ENCODE assay signal across 20 cellular contexts in genomic region chr5:128121679-128122078, GRCh38. TPM values are rescaled to one million over a fixed set of nuclear protein-coding genes. Genes with fewer than 3 reads are reported as not detected.
A peak's percentile ranks its signal among the peaks of the same experiment; 100 is the strongest.
DNase-seq lines count a peak whose midpoint lies in the region; ATAC-seq and TF ChIP-seq lines count a peak whose summit lies in the region.
"Had no signal": no experiment of that assay in that cellular context is flagged by ENCODE, and none has a peak within 500 bp of the region (broad histone marks: within the 10 kb centered on the region; RNA-seq: fewer than 3 reads in every experiment).

No MANE protein-coding gene starts in this region.

- no peak overlapping the region for H3K4me3 Mint-ChIP-seq in T-helper 2 cell treated with Interferon-gamma antibody and Interleukin-4, amounts not matched to agents 5 μg/mL and 100 μg/mL, for 36 hours
- H3K4me3 Mint-ChIP-seq: activated CD4-positive, alpha-beta memory T cell treated with anti-CD3 and anti-CD28 coated beads, Interleukin-2, amount 10 ng/mL, durations not matched to agents 7 days and 5 days; activated naive CD4-positive, alpha-beta T cell treated with anti-CD3 and anti-CD28 coated beads, Interleukin-2, amount 10 ng/mL, durations not matched to agents 7 days and 5 days; activated T-cell treated with anti-CD3 and anti-CD28 coated beads, Interleukin-2, amount 50 U/mL, for 24 hours; stimulated activated naive CD8-positive, alpha-beta T cell treated with anti-CD3 and anti-CD28 coated beads, Interleukin-15, Interleukin-2, amounts not matched to agents 100 ng/mL and 50 ng/mL, for 24 hours; T-helper 1 cell treated with Interleukin-12 subunit alpha and Interleukin-12 subunit beta and Interleukin-4 antibody, amounts not matched to agents 30 μg/mL and 1 μg/mL, for 36 hours had no signal

- no peak overlapping the region for H2AFZ ChIP-seq in PC-3 (ENCODE audit: low read length)

- CTCF ChIA-PET in PC-3 (lab: Charles Lee) = no interaction called here

- H3K4me1 ChIP-seq in PC-3 (ENCODE audit: insufficient read depth, low read length) = peaks cover 16% of the 10 kb centered on the region
- H3K4me1 ChIP-seq: right lobe of liver, upper lobe of left lung had no signal

- peaks cover 14% of the 10 kb centered on the region for H3K36me3 ChIP-seq in PC-3 (ENCODE audit: low read depth, low read length)
- H3K36me3 ChIP-seq: right lobe of liver had no signal

- H3K79me2 ChIP-seq in PC-3 (ENCODE audit: low read length) = no peaks in the 10 kb centered on the region

- no peaks in the 10 kb centered on the region for H3K4me1 Mint-ChIP-seq in T-helper 2 cell treated with Interferon-gamma antibody and Interleukin-4, amounts not matched to agents 5 μg/mL and 100 μg/mL, for 36 hours (ENCODE audit: low read depth)
- H3K4me1 Mint-ChIP-seq: activated CD4-positive, alpha-beta memory T cell treated with anti-CD3 and anti-CD28 coated beads, Interleukin-2, amount 10 ng/mL, durations not matched to agents 7 days and 5 days; activated naive CD4-positive, alpha-beta T cell treated with anti-CD3 and anti-CD28 coated beads, Interleukin-2, amount 10 ng/mL, durations not matched to agents 7 days and 5 days had no signal

- H3K9me3 ChIP-seq in PC-3 (ENCODE audit: low read length) = 0 out of 2 replicates have a peak, but pooled peaks cover 7% of the 10 kb centered on the region
- H3K9me3 ChIP-seq: gastrocnemius medialis, right lobe of liver, upper lobe of left lung had no signal

- H3K4me2 ChIP-seq in PC-3 (ENCODE audit: low read length) = peak overlapping the region; percentile 5; the same call in 1 of the 2 replicates

- peaks cover 25% of the 10 kb centered on the region for H3K36me3 Mint-ChIP-seq in T-helper 2 cell treated with Interferon-gamma antibody and Interleukin-4, amounts not matched to agents 5 μg/mL and 100 μg/mL, for 36 hours (ENCODE audit: low read depth)

- no peaks in the 10 kb centered on the region for H3K27me3 Mint-ChIP-seq in T-helper 2 cell treated with Interferon-gamma antibody and Interleukin-4, amounts not matched to agents 5 μg/mL and 100 μg/mL, for 36 hours (ENCODE audit: low read depth)
- H3K27me3 Mint-ChIP-seq: activated CD4-positive, alpha-beta memory T cell treated with anti-CD3 and anti-CD28 coated beads, Interleukin-2, amount 10 ng/mL, durations not matched to agents 7 days and 5 days; activated naive CD4-positive, alpha-beta T cell treated with anti-CD3 and anti-CD28 coated beads, Interleukin-2, amount 10 ng/mL, durations not matched to agents 7 days and 5 days; activated T-cell treated with anti-CD3 and anti-CD28 coated beads, Interleukin-2, amount 50 U/mL, for 24 hours; stimulated activated naive CD8-positive, alpha-beta T cell treated with anti-CD3 and anti-CD28 coated beads, Interleukin-15, Interleukin-2, amounts not matched to agents 100 ng/mL and 50 ng/mL, for 24 hours had no signal

- H3K9me3 Mint-ChIP-seq in T-helper 2 cell treated with Interferon-gamma antibody and Interleukin-4, amounts not matched to agents 5 μg/mL and 100 μg/mL, for 36 hours = peaks cover 12% of the 10 kb centered on the region

- H3K9ac ChIP-seq in PC-3 (ENCODE audit: low read length) = no peak overlapping the region

- no peaks in the 10 kb centered on the region for H3F3A ChIP-seq in PC-3 (ENCODE audit: low read length, unreplicated experiment)

- H3K27ac Mint-ChIP-seq in T-helper 2 cell treated with Interferon-gamma antibody and Interleukin-4, amounts not matched to agents 5 μg/mL and 100 μg/mL, for 36 hours = no peak overlapping the region
- H3K27ac Mint-ChIP-seq: activated CD4-positive, alpha-beta memory T cell treated with anti-CD3 and anti-CD28 coated beads, Interleukin-2, amount 10 ng/mL, durations not matched to agents 7 days and 5 days; activated naive CD4-positive, alpha-beta T cell treated with anti-CD3 and anti-CD28 coated beads, Interleukin-2, amount 10 ng/mL, durations not matched to agents 7 days and 5 days; activated T-cell treated with anti-CD3 and anti-CD28 coated beads, Interleukin-2, amount 50 U/mL, for 24 hours; stimulated activated naive CD8-positive, alpha-beta T cell treated with anti-CD3 and anti-CD28 coated beads, Interleukin-15, Interleukin-2, amounts not matched to agents 100 ng/mL and 50 ng/mL, for 24 hours; T-helper 1 cell treated with Interleukin-12 subunit alpha and Interleukin-12 subunit beta and Interleukin-4 antibody, amounts not matched to agents 30 μg/mL and 1 μg/mL, for 36 hours had no signal

- H3K4me3 ChIP-seq in PC-3 (ENCODE audit: low read length) = no peak overlapping the region
- H3K4me3 ChIP-seq in fibroblast of mammary gland (ENCODE audit: control insufficient read depth, low read depth, low read length) = no peak overlapping the region
- H3K4me3 ChIP-seq: gastrocnemius medialis, right lobe of liver, upper lobe of left lung had no signal

- H3K27ac ChIP-seq in PC-3 (ENCODE audit: low read length) = no peak overlapping the region
- H3K27ac ChIP-seq: gastrocnemius medialis, right lobe of liver, upper lobe of left lung had no signal

- DNase-seq in GM03348 (ENCODE audit: low spot score) (peak; percentile 4), PC-3 (peak; percentile 86), fibroblast of mammary gland (ENCODE audit: low read depth) (peak; percentile 18), renal cortical epithelial cell (ENCODE audit: low read depth) (peak; percentile 6), NCI-H1436 (lab: John Stamatoyannopoulos, UW) (no peak), DMS 273 (lab: John Stamatoyannopoulos, UW; ENCODE audit: unreplicated experiment) (no peak)
- no peak for DNase-seq in activated T-cell treated with anti-CD3 and anti-CD28 coated beads, Interleukin-2, amount 50 U/mL, for 1 hour
- no peak for DNase-seq in T-helper 2 cell treated with Interferon-gamma antibody and Interleukin-4, amounts not matched to agents 5 μg/mL and 100 μg/mL, for 36 hours (ENCODE audit: low spot score)
- DNase-seq: activated CD4-positive, alpha-beta memory T cell treated with anti-CD3 and anti-CD28 coated beads, Interleukin-2, amount 10 ng/mL, durations not matched to agents 7 days and 5 days; activated naive CD4-positive, alpha-beta T cell treated with anti-CD3 and anti-CD28 coated beads, Interleukin-2, amount 10 ng/mL, durations not matched to agents 7 days and 5 days; activated T-cell treated with anti-CD3 and anti-CD28 coated beads, Interleukin-2, amount 50 U/mL, for 24 hours; gastrocnemius medialis; GF-D8; NCI-H1930; NCI-H446 treated with DMSO at 0.1 percent for 48 hours; occipital lobe; right lobe of liver had no signal

- H3K27me3 ChIP-seq in PC-3 (ENCODE audit: low read length) = no peaks in the 10 kb centered on the region
- H3K27me3 ChIP-seq: gastrocnemius medialis, right lobe of liver, upper lobe of left lung had no signal

- POLR2A ChIA-PET in PC-3 (lab: Charles Lee; ENCODE audit: unreplicated experiment) = no interaction called here

- peak; percentile 87 for ATAC-seq in PC-3
- ATAC-seq: gastrocnemius medialis, right lobe of liver had no signal

- intact Hi-C loops in PC-3 (cut with micrococcal nuclease) = loop anchor here (10.0 kb wide), 1 partner anchor 53 kb away; no protein-coding TSS in a partner anchor

- BruUV-seq in PC-3 (replicated peaks; lab: Mats Ljungman, UMichigan) = no TSS peak

- TF ChIP-seq CTCF in PC-3 (conservative IDR thresholded peaks at IDR 0.05; ENCODE audit: low read depth, low read length) = no peak
- TF ChIP-seq CTCF in fibroblast of mammary gland (conservative IDR thresholded peaks at IDR 0.05; ENCODE audit: control insufficient read depth, insufficient read depth, low read depth, low read length) = no peak

- no peaks in the 10 kb centered on the region for H3K9me2 ChIP-seq in PC-3 (replicated peaks; ENCODE audit: low read length)

- no peaks in the 10 kb centered on the region for H4K20me1 ChIP-seq in PC-3 (ENCODE audit: low read length)

RNA-seq across cellular contexts. Expression of gene SLC12A2, which starts 38.1 kb away (rescaled TPM):
- total RNA-seq in PC-3 (2014; rRNA removed) (33.9 and 42.3 TPM in 2 replicates), renal cortical epithelial cell (31.6 and 41.3 TPM in 2 replicates)

Comparison
In these comparisons a context has a peak if more than half of its experiments do, and no peak if none do; other contexts are left out.
1. DNase-seq: peak in GM03348 (single experiment), PC-3 (single experiment), fibroblast of mammary gland (single experiment) and renal cortical epithelial cell (single experiment); none in activated T-cell treated with anti-CD3 and anti-CD28 coated beads, Interleukin-2, amount 50 U/mL, for 1 hour (single experiment), NCI-H1436 (single experiment), DMS 273 (single experiment) and T-helper 2 cell treated with Interferon-gamma antibody and Interleukin-4, amounts not matched to agents 5 μg/mL and 100 μg/mL, for 36 hours (single experiment).